Comparison of ENCODE assay signal across 9 cellular contexts in genomic region chr17:81635431-81635830, GRCh38. TPM values are rescaled to one million over a fixed set of nuclear protein-coding genes. Genes with fewer than 3 reads are reported as not detected.
DNase-seq lines count a peak whose midpoint lies in the region; ATAC-seq and TF ChIP-seq lines count a peak whose summit lies in the region.
"Had no signal": no experiment of that assay in that cellular context is flagged by ENCODE, and none has a peak within 500 bp of the region (broad histone marks: within the 10 kb centered on the region; RNA-seq: fewer than 3 reads in every experiment).

No MANE protein-coding gene starts in this region.

- no peak for TF ChIP-seq CTCF in AG04449 (IDR thresholded peaks at IDR 0.05; ENCODE audit: insufficient read depth, low read length, missing control alignments)
- no peak for TF ChIP-seq CTCF in breast epithelium (IDR thresholded peaks at IDR 0.05)

- CTCF ChIA-PET in AG04449 (lab: Yijun Ruan, JAX): interaction anchor here (0.6 to 2.5 kb wide), 2 partner anchors 34 to 89 kb away, joined by 4 to 10 read pairs; no protein-coding TSS in a partner anchor

- DNase-seq in AG04449 (ENCODE audit: low read depth, low spot score): no peak
- no peak for DNase-seq in breast epithelium (ENCODE audit: low spot score in 2 of 2)
- no peak for DNase-seq in DMS79 treated with DMSO at 0.1 percent for 48 hours (lab: John Stamatoyannopoulos, UW)

- H3K9me3 ChIP-seq in HUES6 (ENCODE audit: control insufficient read depth, insufficient read depth, low read depth, low read length) (no peaks in the 10 kb centered on the region), breast epithelium (no peaks in the 10 kb centered on the region), mesodermal cell (ENCODE audit: control insufficient read depth, low read length) (no peaks in the 10 kb centered on the region)
- H3K9me3 ChIP-seq: Peyer's patch had no signal

- 93 to 95% methylated on average over 5 of the region's 5 CpGs for WGBS in mesodermal cell (ENCODE audit: insufficient coverage in 2 of 2), 2 experiments

- POLR2A ChIA-PET in AG04449 (lab: Yijun Ruan, JAX): no interaction called here

- H3K4me1 ChIP-seq in HUES6 (ENCODE audit: control insufficient read depth, insufficient read depth, low read length) (peaks cover 4% of the 10 kb centered on the region; the same call in 1 of the 2 replicates), breast epithelium (peaks cover 0 to 12% of the 10 kb centered on the region in 2 donors), mesodermal cell (ENCODE audit: control insufficient read depth, insufficient read depth, low read length, poor library complexity, severe bottlenecking) (peaks cover 10% of the 10 kb centered on the region)

- H3K9ac ChIP-seq in HUES6 (ENCODE audit: low read length): no peak overlapping the region

- H3K27me3 ChIP-seq in HUES6 (ENCODE audit: control insufficient read depth, insufficient read depth, low read length) (no peaks in the 10 kb centered on the region), breast epithelium (no peaks in the 10 kb centered on the region)
- H3K27me3 ChIP-seq: Peyer's patch had no signal

- ATAC-seq in HG03460 (IDR thresholded peaks at IDR 0.05; ENCODE audit: unreplicated experiment) (no peak), GM18511 (IDR thresholded peaks at IDR 0.05; ENCODE audit: unreplicated experiment) (no peak), GM19328 (IDR thresholded peaks at IDR 0.05; ENCODE audit: unreplicated experiment) (no peak)

- H3K27ac ChIP-seq in HUES6 (ENCODE audit: low read depth, low read length) (no peak overlapping the region), breast epithelium (no peak overlapping the region), mesodermal cell (ENCODE audit: low read depth, low read length, severe bottlenecking) (no peak overlapping the region)

- no peak for TF ChIP-seq POLR2A in breast epithelium (IDR thresholded peaks at IDR 0.05)

- intact Hi-C loops in breast epithelium (cut with DNase I; ENCODE audit: low total_unique reads): no loop called here

- H3K4me3 ChIP-seq in AG04449 (ENCODE audit: low read depth, low read length) (peak overlapping the region; percentile 79), HUES6 (ENCODE audit: low read depth, low read length) (peak overlapping the region; percentile 96), breast epithelium (peak overlapping the region; percentile 92 to 95 (median 94)), mesodermal cell (ENCODE audit: extremely low read depth, insufficient read depth, low read length, poor library complexity, severe bottlenecking) (peak overlapping the region; percentile 73)

- peaks cover 13% of the 10 kb centered on the region for H3K36me3 ChIP-seq in HUES6 (ENCODE audit: control insufficient read depth, insufficient read depth, low read length)
- H3K36me3 ChIP-seq in breast epithelium: no peaks in the 10 kb centered on the region
- peaks cover 36% of the 10 kb centered on the region for H3K36me3 ChIP-seq in mesodermal cell (ENCODE audit: control insufficient read depth, insufficient read depth, low read length)
- H3K36me3 ChIP-seq: Peyer's patch had no signal

RNA-seq across cellular contexts. Expression of gene NPLOC4, which starts 1.5 kb away (rescaled TPM):
- 10 to 100 TPM; 56.0 to 69.0 (median 57.8) TPM for total RNA-seq in breast epithelium
- polyA plus RNA-seq in mesodermal cell (2013, experiment 1 of 2): 62.2 TPM
- 57.3 TPM for polyA plus RNA-seq in mesodermal cell (2013, experiment 2 of 2)

RNA-seq across cellular contexts. Expression of gene TSPAN10, which starts 1.6 kb away (rescaled TPM):
- 1 to 10 TPM in 2 of 3 donors, under 1 TPM in 1; 0.80 to 3.5 (median 2.6) TPM for total RNA-seq in breast epithelium
- polyA plus RNA-seq in mesodermal cell (2013, experiment 1 of 2): 2.4 TPM
- 2.1 TPM for polyA plus RNA-seq in mesodermal cell (2013, experiment 2 of 2)
- total RNA-seq: Peyer's patch had no signal

RNA-seq across cellular contexts. Expression of gene PDE6G, which starts 20.9 kb away (rescaled TPM):
- total RNA-seq in breast epithelium: 1 to 10 TPM in 1 of 3 donors, not detected in 2; 1.9 TPM
- polyA plus RNA-seq in mesodermal cell (2013, experiment 1 of 2): 7.2 TPM
- 1.9 TPM for polyA plus RNA-seq in mesodermal cell (2013, experiment 2 of 2)
- total RNA-seq: Peyer's patch had no signal

RNA-seq across cellular contexts. Expression of gene OXLD1, which starts 31.0 kb away (rescaled TPM):
- 10 to 100 TPM; 34.4 to 43.6 (median 42.6) TPM for total RNA-seq in breast epithelium
- 32.0 TPM for polyA plus RNA-seq in mesodermal cell (2013, experiment 1 of 2)
- 23.7 TPM for polyA plus RNA-seq in mesodermal cell (2013, experiment 2 of 2)

RNA-seq across cellular contexts. Expression of gene CCDC137, which starts 31.1 kb away (rescaled TPM):
- 10 to 100 TPM in 2 of 3 donors, 1 to 10 TPM in 1; 8.6 to 14.4 (median 11.6) TPM for total RNA-seq in breast epithelium
- 18.6 TPM for polyA plus RNA-seq in mesodermal cell (2013, experiment 1 of 2)
- 17.7 TPM for polyA plus RNA-seq in mesodermal cell (2013, experiment 2 of 2)
